Comparison of ENCODE assay signal across 1 cellular context in genomic region chr9:14920805-14921204, GRCh38. TPM values are rescaled to one million over a fixed set of nuclear protein-coding genes. Genes with fewer than 3 reads are reported as not detected.
"Had no signal": no experiment of that assay in that cellular context is flagged by ENCODE, and none has a peak within 500 bp of the region (broad histone marks: within the 10 kb centered on the region; RNA-seq: fewer than 3 reads in every experiment).

No MANE protein-coding gene starts in this region.

RNA-seq across cellular contexts. Expression of gene FREM1, which starts 10.6 kb away (rescaled TPM):
- polyA plus RNA-seq: IgD-negative memory B cell had no signal
